Comparison of ENCODE assay signal across 14 cellular contexts in the genomic region with DNA sequence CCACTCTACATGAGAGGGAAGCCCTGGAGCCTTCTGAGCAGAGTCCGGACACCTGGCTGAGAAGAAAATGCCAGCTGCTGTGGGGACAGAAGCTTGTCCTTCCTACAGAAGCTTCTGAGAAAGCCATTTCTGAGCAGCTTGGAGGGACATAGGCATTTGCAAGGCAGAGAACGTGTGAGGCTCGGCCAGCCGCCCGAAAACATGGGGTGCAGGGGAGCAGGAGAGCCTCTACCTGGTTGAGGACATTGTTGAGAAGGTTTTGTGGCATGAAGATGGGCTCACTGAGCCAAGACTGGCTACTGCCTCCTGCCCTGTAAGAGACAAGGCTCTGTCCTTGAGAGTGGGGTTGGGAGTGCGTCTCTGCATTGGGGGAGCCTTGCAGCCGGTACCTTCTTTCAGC. TPM values are rescaled to one million over a fixed set of nuclear protein-coding genes. Genes with fewer than 3 reads are reported as not detected.
DNase-seq lines count a peak whose midpoint lies in the region; ATAC-seq and TF ChIP-seq lines count a peak whose summit lies in the region.
"Had no signal": no experiment of that assay in that cellular context is flagged by ENCODE, and none has a peak within 500 bp of the region (broad histone marks: within the 10 kb centered on the region; RNA-seq: fewer than 3 reads in every experiment).

No MANE protein-coding gene starts in this region.

- H4K8ac ChIP-seq in neuronal stem cell (ENCODE audit: low read depth, low read length): no peak overlapping the region

- no peak overlapping the region for H3K4ac ChIP-seq in neuronal stem cell (ENCODE audit: low read length)

- H3K9ac ChIP-seq in neuronal stem cell (ENCODE audit: low read depth, low read length, poor library complexity): peak overlapping the region; percentile 70
- H3K9ac ChIP-seq: GM23248 had no signal

- H3K36me3 ChIP-seq in Caco-2 (ENCODE audit: control insufficient read depth, insufficient read depth, low read length): peaks cover 2% of the 10 kb centered on the region; the same call in 1 of the 2 replicates
- peaks cover 66 to 90% of the 10 kb centered on the region in 2 experiments for H3K36me3 ChIP-seq in HEK293 (ENCODE audit: control insufficient read depth in 2 of 2, insufficient read depth in 1 of 2, low read length in 2 of 2)
- H3K36me3 ChIP-seq in neuronal stem cell (replicated peaks in 1 of 2; ENCODE audit: control insufficient read depth in 2 of 2, insufficient read depth in 2 of 2, low read length in 2 of 2): peaks cover 42 to 95% of the 10 kb centered on the region in 2 donors

- H3K4me1 ChIP-seq in Caco-2 (no peaks in the 10 kb centered on the region), HEK293 (ENCODE audit: control insufficient read depth, insufficient read depth, low read length) (no peaks in the 10 kb centered on the region), neuronal stem cell (ENCODE audit: control insufficient read depth in 2 of 2, insufficient read depth in 1 of 2, low read depth in 1 of 2, low read length in 2 of 2) (no peaks in the 10 kb centered on the region)

- H3K27me3 Mint-ChIP-seq in Caco-2 (ENCODE audit: insufficient read depth, unreplicated experiment) (no peaks in the 10 kb centered on the region), nephron progenitor cell (ENCODE audit: low read depth, poor library complexity) (no peaks in the 10 kb centered on the region)
- H3K27me3 Mint-ChIP-seq: CD4-positive, alpha-beta memory T cell had no signal

- CTCF ChIA-PET in Caco-2 (lab: Charles Lee): no interaction called here
- CTCF ChIA-PET in HEK293 (lab: Yijun Ruan, JAX): interaction anchor here (3.9 kb wide), 1 partner anchor 13 kb away, joined by 29 read pairs; no protein-coding TSS in a partner anchor

- H3K4me1 Mint-ChIP-seq in Caco-2 (ENCODE audit: low read depth, unreplicated experiment) (no peaks in the 10 kb centered on the region), nephron progenitor cell (no peaks in the 10 kb centered on the region)
- H3K4me1 Mint-ChIP-seq: CD4-positive, alpha-beta memory T cell had no signal

- no peak overlapping the region for H3K18ac ChIP-seq in neuronal stem cell (ENCODE audit: low read length)

- H2AFZ ChIP-seq in neuronal stem cell (ENCODE audit: low read length): no peak overlapping the region
- H2AFZ ChIP-seq: GM23248 had no signal

- H3K27me3 ChIP-seq in Caco-2 (replicated peaks; ENCODE audit: control insufficient read depth, insufficient read depth, low read length) (no peaks in the 10 kb centered on the region), neuronal stem cell (ENCODE audit: control insufficient read depth in 3 of 3, insufficient read depth in 3 of 3, low read depth in 1 of 3, low read length in 3 of 3) (no peaks in the 10 kb centered on the region)

- TF ChIP-seq CTCF in Caco-2 (IDR thresholded peaks at IDR 0.05; ENCODE audit: insufficient read depth in 1 of 2, low read depth in 1 of 2, low read length in 1 of 2, severe bottlenecking in 1 of 2, unreplicated experiment in 1 of 2): no peak
- no peak for TF ChIP-seq CTCF in HEK293 (tag by site-specific recombination; IDR thresholded peaks at IDR 0.05)
- no peak for TF ChIP-seq CTCF in nephron progenitor cell (IDR thresholded peaks at IDR 0.05)

- no peak overlapping the region for H3K27ac ChIP-seq in HEK293 (ENCODE audit: extremely low read depth, low read depth, low read length)
- no peak overlapping the region for H3K27ac ChIP-seq in neuronal stem cell (replicated peaks; ENCODE audit: low read length)
- H3K27ac ChIP-seq: GM23248 had no signal

- H3K9me3 Mint-ChIP-seq in Caco-2 (ENCODE audit: unreplicated experiment) (no peaks in the 10 kb centered on the region), nephron progenitor cell (no peaks in the 10 kb centered on the region)
- H3K9me3 Mint-ChIP-seq: CD4-positive, alpha-beta memory T cell had no signal

- no peak overlapping the region for H2BK12ac ChIP-seq in neuronal stem cell (ENCODE audit: low read length)

- BruUV-seq in Caco-2 (replicated peaks; lab: Mats Ljungman, UMichigan): no TSS peak

- H2BK5ac ChIP-seq in neuronal stem cell (ENCODE audit: low read length): no peak overlapping the region

- H2BK15ac ChIP-seq in neuronal stem cell (ENCODE audit: low read length): no peak overlapping the region

- H3K79me1 ChIP-seq in neuronal stem cell (ENCODE audit: low read depth, low read length): peaks cover 2% of the 10 kb centered on the region

- H3K4me3 ChIP-seq in Caco-2 (ENCODE audit: low read depth, low read length): no peak overlapping the region
- no peak overlapping the region for H3K4me3 ChIP-seq in HEK293 (ENCODE audit: low read depth, low read length)
- no peak overlapping the region for H3K4me3 ChIP-seq in neuronal stem cell (ENCODE audit: low read length in 2 of 2)
- H3K4me3 ChIP-seq: GM23248 had no signal

- H3K9me3 ChIP-seq in Caco-2 (no peaks in the 10 kb centered on the region), HEK293 (ENCODE audit: control insufficient read depth, insufficient read depth, low read depth, low read length) (no peaks in the 10 kb centered on the region), neuronal stem cell (replicated peaks in 1 of 2; ENCODE audit: control insufficient read depth in 2 of 2, insufficient read depth in 1 of 2, low read depth in 1 of 2, low read length in 2 of 2) (no peaks in the 10 kb centered on the region)

- POLR2A ChIA-PET in Caco-2 (lab: Charles Lee) (no interaction called here), HEK293 (lab: Yijun Ruan, JAX) (no interaction called here)

- intact Hi-C loops in Caco-2 (cut with micrococcal nuclease; ENCODE audit: unreplicated experiment): no loop called here

- DNase-seq in Caco-2 (no peak), neuronal stem cell (ENCODE audit: low spot score) (no peak), nephron progenitor cell (no peak)
- no peak for DNase-seq in activated CD4-positive, alpha-beta T cell treated with anti-CD3 and anti-CD28 coated beads, Interleukin-2, amount 50 U/mL, for 1 hour
- DNase-seq: C1 segment of cervical spinal cord; CD4-positive, alpha-beta memory T cell; COR-L47; DMS153; DND-41; GM23248; H7; HCEC 1CT had no signal

- peak overlapping the region; percentile 45 for H3K27ac Mint-ChIP-seq in Caco-2 (ENCODE audit: unreplicated experiment)
- no peak overlapping the region for H3K27ac Mint-ChIP-seq in nephron progenitor cell

- WGBS in neuronal stem cell (ENCODE audit: extremely low coverage in 2 of 2, insufficient read length in 2 of 2, insufficient replicate concordance in 1 of 2), 2 donors: no CpG with 5 or more reads among the region's 7 CpGs

- H3K36me3 Mint-ChIP-seq in Caco-2 (ENCODE audit: insufficient read depth, unreplicated experiment): peaks cover 46% of the 10 kb centered on the region
- peaks cover 62% of the 10 kb centered on the region for H3K36me3 Mint-ChIP-seq in nephron progenitor cell (ENCODE audit: low read depth)

- no peak for ATAC-seq in GM18907 (IDR thresholded peaks at IDR 0.05; ENCODE audit: unreplicated experiment)

- H3K14ac ChIP-seq in neuronal stem cell (ENCODE audit: low read length): no peak overlapping the region

- no peak overlapping the region for H3K4me2 ChIP-seq in neuronal stem cell (ENCODE audit: insufficient read depth, low read length, poor library complexity, severe bottlenecking)

- H2AK5ac ChIP-seq in neuronal stem cell (ENCODE audit: low read depth, low read length): no peak overlapping the region

- H3K4me3 Mint-ChIP-seq in Caco-2 (ENCODE audit: unreplicated experiment) (no peak overlapping the region), nephron progenitor cell (no peak overlapping the region)
- H3K4me3 Mint-ChIP-seq: CD4-positive, alpha-beta memory T cell had no signal

- peak overlapping the region; percentile 26 for H3K23ac ChIP-seq in neuronal stem cell (ENCODE audit: low read depth, low read length, poor library complexity)

- H4K91ac ChIP-seq in neuronal stem cell (ENCODE audit: low read depth, low read length, poor library complexity): no peak overlapping the region

- H2BK120ac ChIP-seq in neuronal stem cell (ENCODE audit: low read depth, low read length): no peak overlapping the region

TF ChIP-seq in HEK293, 187 proteins besides CTCF, POLR2A, EP300 and RAD21:
- peak; percentile 57; the same call in 1 of the 2 replicates for TF ChIP-seq ZFP3 (tag by site-specific recombination; IDR thresholded peaks at IDR 0.05; ENCODE audit: low read depth)
- TF ChIP-seq, protein P1, sequence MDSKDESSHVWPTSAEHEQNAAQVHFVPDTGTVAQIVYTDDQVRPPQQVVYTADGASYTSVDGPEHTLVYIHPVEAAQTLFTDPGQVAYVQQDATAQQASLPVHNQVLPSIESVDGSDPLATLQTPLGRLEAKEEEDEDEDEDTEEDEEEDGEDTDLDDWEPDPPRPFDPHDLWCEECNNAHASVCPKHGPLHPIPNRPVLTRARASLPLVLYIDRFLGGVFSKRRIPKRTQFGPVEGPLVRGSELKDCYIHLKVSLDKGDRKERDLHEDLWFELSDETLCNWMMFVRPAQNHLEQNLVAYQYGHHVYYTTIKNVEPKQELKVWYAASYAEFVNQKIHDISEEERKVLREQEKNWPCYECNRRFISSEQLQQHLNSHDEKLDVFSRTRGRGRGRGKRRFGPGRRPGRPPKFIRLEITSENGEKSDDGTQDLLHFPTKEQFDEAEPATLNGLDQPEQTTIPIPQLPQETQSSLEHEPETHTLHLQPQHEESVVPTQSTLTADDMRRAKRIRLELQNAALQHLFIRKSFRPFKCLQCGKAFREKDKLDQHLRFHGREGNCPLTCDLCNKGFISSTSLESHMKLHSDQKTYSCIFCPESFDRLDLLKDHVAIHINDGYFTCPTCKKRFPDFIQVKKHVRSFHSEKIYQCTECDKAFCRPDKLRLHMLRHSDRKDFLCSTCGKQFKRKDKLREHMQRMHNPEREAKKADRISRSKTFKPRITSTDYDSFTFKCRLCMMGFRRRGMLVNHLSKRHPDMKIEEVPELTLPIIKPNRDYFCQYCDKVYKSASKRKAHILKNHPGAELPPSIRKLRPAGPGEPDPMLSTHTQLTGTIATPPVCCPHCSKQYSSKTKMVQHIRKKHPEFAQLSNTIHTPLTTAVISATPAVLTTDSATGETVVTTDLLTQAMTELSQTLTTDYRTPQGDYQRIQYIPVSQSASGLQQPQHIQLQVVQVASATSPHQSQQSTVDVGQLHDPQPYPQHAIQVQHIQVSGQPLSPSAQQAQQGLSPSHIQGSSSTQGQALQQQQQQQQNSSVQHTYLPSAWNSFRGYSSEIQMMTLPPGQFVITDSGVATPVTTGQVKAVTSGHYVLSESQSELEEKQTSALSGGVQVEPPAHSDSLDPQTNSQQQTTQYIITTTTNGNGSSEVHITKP (tag by site-specific recombination; IDR thresholded peaks at IDR 0.05): no peak

RNA-seq across cellular contexts. Expression of a gene that starts 25.3 kb away (rescaled TPM):
- 59.9 and 66.4 TPM in 2 replicates for total RNA-seq in Caco-2 (2022)
- polyA plus RNA-seq in neuronal stem cell (2013, experiment 1 of 2): 26.1 TPM
- polyA plus RNA-seq in neuronal stem cell (2013, experiment 2 of 2): 25.1 TPM

RNA-seq across cellular contexts. Expression of a gene that starts 43.5 kb away (rescaled TPM):
- 26.8 and 28.8 TPM in 2 replicates for total RNA-seq in Caco-2 (2022)
- 7.7 TPM for polyA plus RNA-seq in neuronal stem cell (2013, experiment 1 of 2)
- 7.4 TPM for polyA plus RNA-seq in neuronal stem cell (2013, experiment 2 of 2)

RNA-seq across cellular contexts. Expression of a gene that starts 57.0 kb away (rescaled TPM):
- total RNA-seq in Caco-2 (2022): 3.5 and 5.0 TPM in 2 replicates
- 11.0 TPM for polyA plus RNA-seq in neuronal stem cell (2013, experiment 1 of 2)
- polyA plus RNA-seq in neuronal stem cell (2013, experiment 2 of 2): 11.6 TPM
- total RNA-seq: CD4-positive, alpha-beta memory T cell had no signal
- polyA plus RNA-seq: CD4-positive, alpha-beta memory T cell had no signal
